In genomic region chr12:57476993-57477709, GRCh38 we compare ENCODE assay signal across 8 cellular contexts. TPM values are rescaled to one million over a fixed set of nuclear protein-coding genes. Genes with fewer than 3 reads are reported as not detected.
DNase-seq lines count a peak whose midpoint lies in the region; ATAC-seq, FAIRE-seq and TF ChIP-seq lines count a peak whose summit lies in the region.
"Had no signal": no experiment of that assay in that cellular context is flagged by ENCODE, and none has a peak within 500 bp of the region (broad histone marks: within the 10 kb centered on the region; RNA-seq: fewer than 3 reads in every experiment).

No MANE protein-coding gene starts in this region.

- H4K20me1 ChIP-seq in OCI-LY1 (ENCODE audit: insufficient read depth, low read length): no peaks in the 10 kb centered on the region
- H4K20me1 ChIP-seq in HepG2 (ENCODE audit: insufficient read depth, low read length): no peaks in the 10 kb centered on the region

- peak overlapping the region; percentile 97 to 99 for H3K4me3 Mint-ChIP-seq in CD14-positive monocyte

- ATAC-seq in HepG2: no peak
- ATAC-seq in GM21723 (IDR thresholded peaks at IDR 0.05; ENCODE audit: unreplicated experiment): no peak
- ATAC-seq: body of pancreas had no signal

- WGBS in HepG2 (ENCODE audit: low lambda C conversion rate): 86% methylated on average over 12 of the region's 15 CpGs

- no peaks in the 10 kb centered on the region for H3K9me2 ChIP-seq in OCI-LY1 (ENCODE audit: low read depth, low read length)

- H3K4me2 ChIP-seq in OCI-LY1 (ENCODE audit: low read length) (peak overlapping the region; percentile 74), HepG2 (ENCODE audit: low read depth, low read length) (peak overlapping the region; percentile 33; the same call in 1 of the 2 replicates)

- no peak overlapping the region for H2AFZ ChIP-seq in OCI-LY1 (ENCODE audit: low read length)
- no peak overlapping the region for H2AFZ ChIP-seq in HepG2 (ENCODE audit: low read length)

- TF ChIP-seq EP300 in HepG2 (IDR thresholded peaks at IDR 0.05; ENCODE audit: low read depth in 2 of 2, low read length in 2 of 2) (no peak), HepG2 (CRISPR knock-in tag; IDR thresholded peaks at IDR 0.05; ENCODE audit: borderline replicate concordance) (no peak)

- POLR2A ChIA-PET in HepG2 (lab: Yijun Ruan, JAX): interaction anchor here (1.1 kb wide), 1 partner anchor 44 kb away, joined by 4 read pairs; the partner anchor contains the start of gene DDIT3

- TF ChIP-seq CTCF in CD14-positive monocyte (IDR thresholded peaks at IDR 0.05): no peak
- TF ChIP-seq CTCF in OCI-LY1 (IDR thresholded peaks at IDR 0.05; ENCODE audit: low read length): no peak
- no peak for TF ChIP-seq CTCF in HepG2 (CRISPR knock-in tag; IDR thresholded peaks at IDR 0.05)

- H3K79me2 ChIP-seq in OCI-LY1 (ENCODE audit: insufficient read depth, low read length) (no peaks in the 10 kb centered on the region), HepG2 (ENCODE audit: insufficient read depth, low read length) (no peaks in the 10 kb centered on the region)

- no peak for TF ChIP-seq POLR2A in HepG2 (IDR thresholded peaks at IDR 0.05; ENCODE audit: insufficient read depth in 1 of 2, low read depth in 2 of 2, low read length in 2 of 2)

- H3K4me1 Mint-ChIP-seq in CD14-positive monocyte: peaks cover 71% of the 10 kb centered on the region

- no peaks in the 10 kb centered on the region; the same call in 1 of the 2 replicates for H3K36me3 ChIP-seq in OCI-LY1 (ENCODE audit: insufficient read depth, low read length)
- H3K36me3 ChIP-seq in HepG2 (replicated peaks in 1 of 2; ENCODE audit: control insufficient read depth in 1 of 2, insufficient read depth in 2 of 2, low read length in 2 of 2): no peaks in the 10 kb centered on the region

- H3K36me3 Mint-ChIP-seq in CD14-positive monocyte: peaks cover 33 to 46% of the 10 kb centered on the region in 2 donors

- TF ChIP-seq RAD21 in HepG2 (CRISPR knock-in tag; IDR thresholded peaks at IDR 0.05): no peak

- peak overlapping the region; percentile 57 for H3K4me3 ChIP-seq in OCI-LY1 (ENCODE audit: low read depth, low read length, poor library complexity, severe bottlenecking)
- H3K4me3 ChIP-seq in HepG2 (replicated peaks in 1 of 3; ENCODE audit: insufficient read depth in 1 of 3, low read depth in 2 of 3, low read length in 3 of 3): no peak overlapping the region
- H3K4me3 ChIP-seq: body of pancreas had no signal

- in situ Hi-C loops in HepG2 (cut with HindIII; ENCODE audit: extremely low pct_ligation_motif_present, low pct_unique_long_range_greater_than_20kb): no loop called here

- H3K27me3 ChIP-seq in OCI-LY1 (ENCODE audit: insufficient read depth, low read length): no peaks in the 10 kb centered on the region
- H3K27me3 ChIP-seq in HepG2 (ENCODE audit: control insufficient read depth in 1 of 2, insufficient read depth in 2 of 2, low read length in 2 of 2): peaks cover 8 to 74% of the 10 kb centered on the region in 2 experiments

- H3F3A ChIP-seq in OCI-LY1 (ENCODE audit: insufficient read depth, low read length): no peaks in the 10 kb centered on the region

- DNase-seq in CD14-positive monocyte (ENCODE audit: low spot score): no peak
- DNase-seq in HepG2 (ENCODE audit: low spot score): no peak
- no peak for DNase-seq in COLO829 (ENCODE audit: low spot score)
- DNase-seq in activated effector memory CD4-positive, alpha-beta T cell treated with anti-CD3 and anti-CD28 coated beads, Interleukin-2, amount 50 U/mL, for 16 hours: no peak
- DNase-seq: body of pancreas had no signal

- no peak for FAIRE-seq in HepG2 (lab: Jason Lieb, UNC)
- FAIRE-seq: keratinocyte had no signal

- peaks cover 0 to 2% (median 0%) of the 10 kb centered on the region in 3 donors for H3K27me3 Mint-ChIP-seq in CD14-positive monocyte (ENCODE audit: low read depth in 3 of 3)

- intact Hi-C loops in CD14-positive monocyte (cut with micrococcal nuclease) (loop anchor here (5.0 to 10.0 kb wide), 4 partner anchors 45 to 148 kb away; partner anchors contain the start of genes DCTN2 (in 2 of the 2), DDIT3 (in 1 of the 2) and MBD6 (in 1 of the 2)), HepG2 (cut with micrococcal nuclease; ENCODE audit: unreplicated experiment) (no loop called here)

- CTCF ChIA-PET in HepG2 (lab: Yijun Ruan, JAX; ENCODE audit: low intra/inter-chr PET ratio, low total read pairs): no interaction called here

- H3K27ac ChIP-seq in OCI-LY1 (ENCODE audit: low read depth, low read length, poor library complexity, severe bottlenecking) (peak overlapping the region; percentile 88), HepG2 (ENCODE audit: extremely low read length, insufficient read depth, low read length) (no peak overlapping the region)

- H3K4me1 ChIP-seq in OCI-LY1 (ENCODE audit: insufficient read depth, low read length, severe bottlenecking) (peaks cover 51% of the 10 kb centered on the region), HepG2 (ENCODE audit: insufficient read depth, low read length) (peaks cover 35% of the 10 kb centered on the region)

- peak overlapping the region; percentile 86 to 97 (median 96) for H3K27ac Mint-ChIP-seq in CD14-positive monocyte

- peaks cover 0 to 1% (median 0%) of the 10 kb centered on the region in 7 donors for H3K9me3 Mint-ChIP-seq in CD14-positive monocyte

- H3K9ac ChIP-seq in OCI-LY1 (ENCODE audit: low read length) (peak overlapping the region; percentile 65), HepG2 (ENCODE audit: insufficient read depth, low read depth, low read length) (no peak overlapping the region)

- no TSS peak for BruUV-seq in HepG2 (replicated peaks; lab: Mats Ljungman, UMichigan)

- H3K9me3 ChIP-seq in OCI-LY1 (ENCODE audit: low read length): no peaks in the 10 kb centered on the region
- no peaks in the 10 kb centered on the region for H3K9me3 ChIP-seq in HepG2 (ENCODE audit: low read length)
- H3K9me3 ChIP-seq: body of pancreas had no signal

RNA-seq across cellular contexts. Expression of gene ARHGAP9, which starts 2.5 kb away (rescaled TPM):
- 100 to 1,000 TPM; 211 to 213 TPM for polyA plus RNA-seq in CD14-positive monocyte
- 0.18 TPM in 1 of 2 replicates, not detected in the other for total RNA-seq in HepG2 (2016; rRNA removed; fragmentation: Illumina TruSeq; extraction: Trizol)
- not detected in 2 replicates for total RNA-seq in HepG2 (2016; cell fraction: cytosol; rRNA removed; fragmentation: Illumina TruSeq; extraction: Trizol; ENCODE audit: low read depth)
- 0.32 TPM in 1 of 2 replicates, not detected in the other for total RNA-seq in HepG2 (2016; cell fraction: insoluble cytoplasmic fraction; rRNA removed; fragmentation: Illumina TruSeq; extraction: Trizol)
- not detected in 2 replicates for total RNA-seq in HepG2 (2016; cell fraction: membrane; rRNA removed; fragmentation: Illumina TruSeq; extraction: Trizol)
- total RNA-seq in HepG2 (2016; cell fraction: nucleus; rRNA removed; fragmentation: Illumina TruSeq; extraction: Trizol): not detected in 2 replicates
- polyA plus RNA-seq in HepG2 (2011; rRNA removed): 0.95 and 1.2 TPM in 2 replicates
- 0.33 and 0.40 TPM in 2 replicates for polyA plus RNA-seq in HepG2 (2011; cell fraction: cytosol; rRNA removed)
- 3.1 and 5.5 TPM in 2 replicates for polyA plus RNA-seq in HepG2 (2011; cell fraction: nucleus; rRNA removed)
- polyA plus RNA-seq in HepG2 (2012): 0.39 and 0.55 TPM in 2 replicates
- not detected in 2 replicates for polyA plus RNA-seq in HepG2 (2016; cell fraction: cytosol; fragmentation: Illumina TruSeq; extraction: Trizol; ENCODE audit: low read depth)
- polyA plus RNA-seq in HepG2 (2016; cell fraction: insoluble cytoplasmic fraction; fragmentation: Illumina TruSeq; extraction: Trizol; ENCODE audit: low read depth): 0.17 TPM in 1 of 2 replicates, not detected in the other
- polyA plus RNA-seq in HepG2 (2016; cell fraction: membrane; fragmentation: Illumina TruSeq; extraction: Trizol; ENCODE audit: low read depth): 0.15 TPM in 1 of 2 replicates, not detected in the other
- polyA plus RNA-seq in HepG2 (2016; cell fraction: nucleus; fragmentation: Illumina TruSeq; extraction: Trizol; ENCODE audit: insufficient read depth, low read depth): 0.51 and 0.87 TPM in 2 replicates
- polyA minus RNA-seq in HepG2 (2011; rRNA and poly(A)+ RNA removed; ENCODE audit: low replicate concordance): 0.44 TPM in 1 of 2 replicates, not detected in the other
- not detected in 2 replicates for polyA minus RNA-seq in HepG2 (2011; cell fraction: cytosol; rRNA and poly(A)+ RNA removed)
- polyA minus RNA-seq in HepG2 (2011; cell fraction: nucleus; rRNA and poly(A)+ RNA removed): 0.64 and 1.7 TPM in 2 replicates
- polyA plus RNA-seq: keratinocyte had no signal

RNA-seq across cellular contexts. Expression of gene MARS1, which starts 10.7 kb away (rescaled TPM):
- 10 to 100 TPM; 63.5 to 79.8 TPM for polyA plus RNA-seq in CD14-positive monocyte
- 177 and 181 TPM in 2 replicates for total RNA-seq in HepG2 (2016; rRNA removed; fragmentation: Illumina TruSeq; extraction: Trizol)
- 69.2 and 77.6 TPM in 2 replicates for total RNA-seq in HepG2 (2016; cell fraction: cytosol; rRNA removed; fragmentation: Illumina TruSeq; extraction: Trizol; ENCODE audit: low read depth)
- total RNA-seq in HepG2 (2016; cell fraction: insoluble cytoplasmic fraction; rRNA removed; fragmentation: Illumina TruSeq; extraction: Trizol): 178 and 182 TPM in 2 replicates
- 116 and 124 TPM in 2 replicates for total RNA-seq in HepG2 (2016; cell fraction: membrane; rRNA removed; fragmentation: Illumina TruSeq; extraction: Trizol)
- total RNA-seq in HepG2 (2016; cell fraction: nucleus; rRNA removed; fragmentation: Illumina TruSeq; extraction: Trizol): 147 and 177 TPM in 2 replicates
- 115 and 167 TPM in 2 replicates for polyA plus RNA-seq in HepG2 (2011; rRNA removed)
- 90.1 and 98.7 TPM in 2 replicates for polyA plus RNA-seq in HepG2 (2011; cell fraction: cytosol; rRNA removed)
- 450 and 538 TPM in 2 replicates for polyA plus RNA-seq in HepG2 (2011; cell fraction: nucleus; rRNA removed)
- polyA plus RNA-seq in HepG2 (2012): 160 and 209 TPM in 2 replicates
- polyA plus RNA-seq in HepG2 (2016; cell fraction: cytosol; fragmentation: Illumina TruSeq; extraction: Trizol; ENCODE audit: low read depth): 68.2 and 75.1 TPM in 2 replicates
- polyA plus RNA-seq in HepG2 (2016; cell fraction: insoluble cytoplasmic fraction; fragmentation: Illumina TruSeq; extraction: Trizol; ENCODE audit: low read depth): 150 and 162 TPM in 2 replicates
- 87.9 and 114 TPM in 2 replicates for polyA plus RNA-seq in HepG2 (2016; cell fraction: membrane; fragmentation: Illumina TruSeq; extraction: Trizol; ENCODE audit: low read depth)
- polyA plus RNA-seq in HepG2 (2016; cell fraction: nucleus; fragmentation: Illumina TruSeq; extraction: Trizol; ENCODE audit: insufficient read depth, low read depth): 239 and 240 TPM in 2 replicates
- polyA minus RNA-seq in HepG2 (2011; rRNA and poly(A)+ RNA removed; ENCODE audit: low replicate concordance): 242 and 269 TPM in 2 replicates
- 76.3 and 117 TPM in 2 replicates for polyA minus RNA-seq in HepG2 (2011; cell fraction: cytosol; rRNA and poly(A)+ RNA removed)
- 213 and 244 TPM in 2 replicates for polyA minus RNA-seq in HepG2 (2011; cell fraction: nucleus; rRNA and poly(A)+ RNA removed)

RNA-seq across cellular contexts. Expression of gene GLI1, which starts 17.6 kb away (rescaled TPM):
- polyA plus RNA-seq in CD14-positive monocyte: not detected
- total RNA-seq in HepG2 (2016; rRNA removed; fragmentation: Illumina TruSeq; extraction: Trizol): 0.20 TPM in 1 of 2 replicates, not detected in the other
- total RNA-seq in HepG2 (2016; cell fraction: cytosol; rRNA removed; fragmentation: Illumina TruSeq; extraction: Trizol; ENCODE audit: low read depth): 0.53 TPM in 1 of 2 replicates, not detected in the other
- not detected in 2 replicates for total RNA-seq in HepG2 (2016; cell fraction: insoluble cytoplasmic fraction; rRNA removed; fragmentation: Illumina TruSeq; extraction: Trizol)
- not detected in 2 replicates for total RNA-seq in HepG2 (2016; cell fraction: membrane; rRNA removed; fragmentation: Illumina TruSeq; extraction: Trizol)
- total RNA-seq in HepG2 (2016; cell fraction: nucleus; rRNA removed; fragmentation: Illumina TruSeq; extraction: Trizol): not detected in 2 replicates
- polyA plus RNA-seq in HepG2 (2011; rRNA removed): 0.09 and 0.27 TPM in 2 replicates
- polyA plus RNA-seq in HepG2 (2011; cell fraction: cytosol; rRNA removed): 0.06 and 0.07 TPM in 2 replicates
- 0.33 and 0.42 TPM in 2 replicates for polyA plus RNA-seq in HepG2 (2011; cell fraction: nucleus; rRNA removed)
- polyA plus RNA-seq in HepG2 (2012): 0.55 TPM in 1 of 2 replicates, not detected in the other
- polyA plus RNA-seq in HepG2 (2016; cell fraction: cytosol; fragmentation: Illumina TruSeq; extraction: Trizol; ENCODE audit: low read depth): not detected in 2 replicates
- 0.35 TPM in 1 of 2 replicates, not detected in the other for polyA plus RNA-seq in HepG2 (2016; cell fraction: insoluble cytoplasmic fraction; fragmentation: Illumina TruSeq; extraction: Trizol; ENCODE audit: low read depth)
- not detected in 2 replicates for polyA plus RNA-seq in HepG2 (2016; cell fraction: membrane; fragmentation: Illumina TruSeq; extraction: Trizol; ENCODE audit: low read depth)
- polyA plus RNA-seq in HepG2 (2016; cell fraction: nucleus; fragmentation: Illumina TruSeq; extraction: Trizol; ENCODE audit: insufficient read depth, low read depth): 0.17 and 0.49 TPM in 2 replicates
- polyA minus RNA-seq in HepG2 (2011; rRNA and poly(A)+ RNA removed; ENCODE audit: low replicate concordance): 2.5 TPM in 1 of 2 replicates, not detected in the other
- not detected in 2 replicates for polyA minus RNA-seq in HepG2 (2011; cell fraction: cytosol; rRNA and poly(A)+ RNA removed)
- polyA minus RNA-seq in HepG2 (2011; cell fraction: nucleus; rRNA and poly(A)+ RNA removed): not detected in 2 replicates

RNA-seq across cellular contexts. Expression of gene INHBE, which starts 22.0 kb away (rescaled TPM):
- polyA plus RNA-seq in CD14-positive monocyte (not detected), HepG2 (2011; rRNA removed) (32.0 and 55.8 TPM in 2 replicates)
- 6.8 and 17.0 TPM in 2 replicates for total RNA-seq in HepG2 (2016; rRNA removed; fragmentation: Illumina TruSeq; extraction: Trizol)
- total RNA-seq in HepG2 (2016; cell fraction: cytosol; rRNA removed; fragmentation: Illumina TruSeq; extraction: Trizol; ENCODE audit: low read depth): 1.4 and 1.9 TPM in 2 replicates
- total RNA-seq in HepG2 (2016; cell fraction: insoluble cytoplasmic fraction; rRNA removed; fragmentation: Illumina TruSeq; extraction: Trizol): 8.0 and 15.5 TPM in 2 replicates
- total RNA-seq in HepG2 (2016; cell fraction: membrane; rRNA removed; fragmentation: Illumina TruSeq; extraction: Trizol): 3.2 and 3.3 TPM in 2 replicates
- 11.2 and 13.1 TPM in 2 replicates for total RNA-seq in HepG2 (2016; cell fraction: nucleus; rRNA removed; fragmentation: Illumina TruSeq; extraction: Trizol)
- 39.2 and 45.0 TPM in 2 replicates for polyA plus RNA-seq in HepG2 (2011; cell fraction: cytosol; rRNA removed)
- 12.5 and 25.8 TPM in 2 replicates for polyA plus RNA-seq in HepG2 (2011; cell fraction: nucleus; rRNA removed)
- polyA plus RNA-seq in HepG2 (2012): 16.9 and 62.2 TPM in 2 replicates
- 0.90 and 1.2 TPM in 2 replicates for polyA plus RNA-seq in HepG2 (2016; cell fraction: cytosol; fragmentation: Illumina TruSeq; extraction: Trizol; ENCODE audit: low read depth)
- 6.5 and 7.6 TPM in 2 replicates for polyA plus RNA-seq in HepG2 (2016; cell fraction: insoluble cytoplasmic fraction; fragmentation: Illumina TruSeq; extraction: Trizol; ENCODE audit: low read depth)
- polyA plus RNA-seq in HepG2 (2016; cell fraction: membrane; fragmentation: Illumina TruSeq; extraction: Trizol; ENCODE audit: low read depth): 1.8 and 2.0 TPM in 2 replicates
- 16.9 and 17.1 TPM in 2 replicates for polyA plus RNA-seq in HepG2 (2016; cell fraction: nucleus; fragmentation: Illumina TruSeq; extraction: Trizol; ENCODE audit: insufficient read depth, low read depth)
- 0.51 and 61.0 TPM in 2 replicates for polyA minus RNA-seq in HepG2 (2011; rRNA and poly(A)+ RNA removed; ENCODE audit: low replicate concordance)
- polyA minus RNA-seq in HepG2 (2011; cell fraction: cytosol; rRNA and poly(A)+ RNA removed): 21.0 and 26.6 TPM in 2 replicates
- 7.1 and 11.4 TPM in 2 replicates for polyA minus RNA-seq in HepG2 (2011; cell fraction: nucleus; rRNA and poly(A)+ RNA removed)
- total RNA-seq: body of pancreas had no signal
- polyA plus RNA-seq: keratinocyte had no signal

RNA-seq across cellular contexts. Expression of gene INHBC, which starts 42.6 kb away (rescaled TPM):
- polyA plus RNA-seq in CD14-positive monocyte (not detected), HepG2 (2011; rRNA removed) (12.7 and 13.8 TPM in 2 replicates)
- 1.5 and 1.8 TPM in 2 replicates for total RNA-seq in HepG2 (2016; rRNA removed; fragmentation: Illumina TruSeq; extraction: Trizol)
- total RNA-seq in HepG2 (2016; cell fraction: cytosol; rRNA removed; fragmentation: Illumina TruSeq; extraction: Trizol; ENCODE audit: low read depth): 0.20 and 0.35 TPM in 2 replicates
- 1.3 and 1.7 TPM in 2 replicates for total RNA-seq in HepG2 (2016; cell fraction: insoluble cytoplasmic fraction; rRNA removed; fragmentation: Illumina TruSeq; extraction: Trizol)
- 1.1 TPM in 2 replicates for total RNA-seq in HepG2 (2016; cell fraction: membrane; rRNA removed; fragmentation: Illumina TruSeq; extraction: Trizol)
- 2.3 and 2.6 TPM in 2 replicates for total RNA-seq in HepG2 (2016; cell fraction: nucleus; rRNA removed; fragmentation: Illumina TruSeq; extraction: Trizol)
- 11.4 and 11.9 TPM in 2 replicates for polyA plus RNA-seq in HepG2 (2011; cell fraction: cytosol; rRNA removed)
- 4.8 and 6.4 TPM in 2 replicates for polyA plus RNA-seq in HepG2 (2011; cell fraction: nucleus; rRNA removed)
- polyA plus RNA-seq in HepG2 (2012): 2.3 and 4.2 TPM in 2 replicates
- 0.35 and 0.46 TPM in 2 replicates for polyA plus RNA-seq in HepG2 (2016; cell fraction: cytosol; fragmentation: Illumina TruSeq; extraction: Trizol; ENCODE audit: low read depth)
- 3.2 and 3.3 TPM in 2 replicates for polyA plus RNA-seq in HepG2 (2016; cell fraction: insoluble cytoplasmic fraction; fragmentation: Illumina TruSeq; extraction: Trizol; ENCODE audit: low read depth)
- polyA plus RNA-seq in HepG2 (2016; cell fraction: membrane; fragmentation: Illumina TruSeq; extraction: Trizol; ENCODE audit: low read depth): 1.3 and 1.4 TPM in 2 replicates
- 4.0 and 4.8 TPM in 2 replicates for polyA plus RNA-seq in HepG2 (2016; cell fraction: nucleus; fragmentation: Illumina TruSeq; extraction: Trizol; ENCODE audit: insufficient read depth, low read depth)
- polyA minus RNA-seq in HepG2 (2011; rRNA and poly(A)+ RNA removed; ENCODE audit: low replicate concordance): 0.16 and 20.9 TPM in 2 replicates
- 4.8 and 4.9 TPM in 2 replicates for polyA minus RNA-seq in HepG2 (2011; cell fraction: cytosol; rRNA and poly(A)+ RNA removed)
- polyA minus RNA-seq in HepG2 (2011; cell fraction: nucleus; rRNA and poly(A)+ RNA removed): 5.0 and 6.3 TPM in 2 replicates
- total RNA-seq: body of pancreas had no signal

Comparison
In these comparisons a context has a peak if more than half of its experiments do, and no peak if none do; other contexts are left out.
1. RNA of gene ARHGAP9, which starts 2.5 kb away (polyA plus RNA-seq): 211 to 213 TPM in CD14-positive monocyte; 0.15 to 5.5 TPM in HepG2; every median in the first group is over 10 times any median in the second.